ENCODE assay signal across 8 cellular contexts in the genomic region with DNA sequence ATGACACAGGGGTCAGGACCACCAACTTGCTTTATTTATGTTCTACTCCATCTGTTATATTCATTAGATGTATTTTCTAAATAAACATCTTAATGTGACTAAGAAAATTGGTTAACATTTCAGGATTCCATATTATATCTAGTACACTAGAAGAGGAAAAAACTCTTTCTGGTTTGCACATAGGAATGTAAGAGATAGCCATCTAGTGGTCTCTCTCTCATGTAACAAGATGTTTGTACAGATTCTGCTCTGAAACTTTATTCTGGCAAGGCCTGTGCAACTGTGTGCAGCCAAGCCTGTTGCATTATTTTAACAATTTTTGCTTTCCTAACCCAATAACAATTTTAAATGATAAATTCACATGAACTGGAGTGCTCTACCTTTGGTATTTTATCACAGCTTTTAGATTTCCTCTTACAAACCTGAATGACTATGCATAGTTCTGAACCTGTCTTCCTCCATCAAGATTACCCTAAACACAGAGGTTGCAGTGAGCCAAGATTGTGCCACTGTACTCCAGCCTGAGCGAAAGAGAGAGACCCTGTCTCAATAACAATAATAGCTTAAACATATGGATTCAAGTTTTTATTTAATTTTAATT.
DNase-seq lines count a peak whose midpoint lies in the region; ATAC-seq, FAIRE-seq and TF ChIP-seq lines count a peak whose summit lies in the region.

No MANE protein-coding gene starts in this region.

- no TSS peak for BruUV-seq in Panc1 (replicated peaks; lab: Mats Ljungman, UMichigan)

- no CpG with 5 or more reads among the region's 1 CpG for WGBS in neuronal stem cell (ENCODE audit: extremely low coverage in 2 of 2, insufficient read length in 2 of 2, insufficient replicate concordance in 1 of 2), 2 donors

- intact Hi-C loops in Panc1 (cut with micrococcal nuclease; ENCODE audit: unreplicated experiment) = loop anchor here (2.0 to 10.0 kb wide), 3 partner anchors 163 to 289 kb away; no protein-coding TSS in a partner anchor
- intact Hi-C loops in gastrocnemius medialis (cut with DNase I; ENCODE audit: low total_unique reads) = loop anchor here (5.0 kb wide), 1 partner anchor 189 kb away; no protein-coding TSS in a partner anchor

- DNase-seq in DMS114 treated with DMSO at 0.1 percent for 48 hours (lab: John Stamatoyannopoulos, UW; ENCODE audit: unreplicated experiment) (peak; percentile 26), Panc1 (ENCODE audit: low read depth, low spot score) (no peak), fibroblast of the conjunctiva (ENCODE audit: low read depth) (peak; percentile 43), gastrocnemius medialis (no peak), GM12892 (ENCODE audit: insufficient read length) (no peak), neuronal stem cell (ENCODE audit: low spot score) (no peak)

- H2BK5ac ChIP-seq in neuronal stem cell (ENCODE audit: low read length) = no peak overlapping the region

- H3K4ac ChIP-seq in neuronal stem cell (ENCODE audit: low read length) = no peak overlapping the region

- no peak overlapping the region for H2BK15ac ChIP-seq in neuronal stem cell (ENCODE audit: low read length)

- in situ Hi-C loops in Panc1 (cut with HindIII; ENCODE audit: low pct_unique_long_range_greater_than_20kb, low sequenced_read_pairs) (no loop called here), gastrocnemius medialis (cut with MboI; ENCODE audit: low sequenced_read_pairs in 4 of 4) (loop anchor here in 3 of 4 donors (10.0 to 25.0 kb wide), 2 partner anchors 184 to 187 kb away; no protein-coding TSS in a partner anchor)

- CTCF ChIA-PET in Panc1 (lab: Charles Lee) = no interaction called here

- H2AK5ac ChIP-seq in neuronal stem cell (ENCODE audit: low read depth, low read length) = no peak overlapping the region

- H2BK12ac ChIP-seq in neuronal stem cell (ENCODE audit: low read length) = no peak overlapping the region

- H3K36me3 ChIP-seq in Panc1 (ENCODE audit: control insufficient read depth, insufficient read depth, low read length) (no peaks in the 10 kb centered on the region), gastrocnemius medialis (peaks cover 0 to 8% of the 10 kb centered on the region in 2 donors), neuronal stem cell (replicated peaks in 1 of 2; ENCODE audit: control insufficient read depth in 2 of 2, insufficient read depth in 2 of 2, low read length in 2 of 2) (peaks cover 2 to 20% of the 10 kb centered on the region in 2 donors)

- H3K4me3 ChIP-seq in Panc1 (ENCODE audit: low read depth in 2 of 2, low read length in 2 of 2) = no peak overlapping the region
- H3K4me3 ChIP-seq in gastrocnemius medialis = no peak overlapping the region
- H3K4me3 ChIP-seq in neuronal stem cell (ENCODE audit: low read length in 2 of 2) = no peak overlapping the region

- H3K14ac ChIP-seq in neuronal stem cell (ENCODE audit: low read length) = no peak overlapping the region

- H3K79me1 ChIP-seq in neuronal stem cell (ENCODE audit: low read depth, low read length) = no peaks in the 10 kb centered on the region

- H2AFZ ChIP-seq in neuronal stem cell (ENCODE audit: low read length) = no peak overlapping the region

- no peak overlapping the region for H3K9ac ChIP-seq in neuronal stem cell (ENCODE audit: low read depth, low read length, poor library complexity)

- H3K9me3 ChIP-seq in Panc1 (ENCODE audit: control insufficient read depth, insufficient read depth, low read depth, low read length) (no peaks in the 10 kb centered on the region), gastrocnemius medialis (no peaks in the 10 kb centered on the region), neuronal stem cell (replicated peaks in 1 of 2; ENCODE audit: control insufficient read depth in 2 of 2, insufficient read depth in 1 of 2, low read depth in 1 of 2, low read length in 2 of 2) (no peaks in the 10 kb centered on the region)

- no peak overlapping the region for H3K27ac ChIP-seq in Panc1 (ENCODE audit: low read length)
- H3K27ac ChIP-seq in gastrocnemius medialis = peak overlapping the region in 1 of 4 donors; percentile 38
- H3K27ac ChIP-seq in neuronal stem cell (replicated peaks; ENCODE audit: low read length) = no peak overlapping the region

- no peak overlapping the region for H3K4me2 ChIP-seq in neuronal stem cell (ENCODE audit: insufficient read depth, low read length, poor library complexity, severe bottlenecking)

- H3K4me1 ChIP-seq in Panc1 (ENCODE audit: control insufficient read depth, insufficient read depth, low read length) = no peaks in the 10 kb centered on the region
- H3K4me1 ChIP-seq in gastrocnemius medialis = peaks cover 27 to 38% of the 10 kb centered on the region in 2 donors
- peaks cover 0 to 9% of the 10 kb centered on the region in 2 donors for H3K4me1 ChIP-seq in neuronal stem cell (ENCODE audit: control insufficient read depth in 2 of 2, insufficient read depth in 1 of 2, low read depth in 1 of 2, low read length in 2 of 2)

- POLR2A ChIA-PET in Panc1 (lab: Charles Lee) = no interaction called here

- ATAC-seq in GM21619 (IDR thresholded peaks at IDR 0.05; ENCODE audit: unreplicated experiment) (peak; percentile 73), Panc1 (peak; percentile 90), gastrocnemius medialis (peak; percentile 48 to 70), GM21717 (IDR thresholded peaks at IDR 0.05; ENCODE audit: unreplicated experiment) (no peak)

- no peak overlapping the region for H3K23ac ChIP-seq in neuronal stem cell (ENCODE audit: low read depth, low read length, poor library complexity)

- H3K18ac ChIP-seq in neuronal stem cell (ENCODE audit: low read length) = no peak overlapping the region

- H4K91ac ChIP-seq in neuronal stem cell (ENCODE audit: low read depth, low read length, poor library complexity) = no peak overlapping the region

- H3K27me3 ChIP-seq in Panc1 (ENCODE audit: control insufficient read depth, insufficient read depth, low read length) (no peaks in the 10 kb centered on the region), gastrocnemius medialis (no peaks in the 10 kb centered on the region), neuronal stem cell (ENCODE audit: control insufficient read depth in 3 of 3, insufficient read depth in 3 of 3, low read depth in 1 of 3, low read length in 3 of 3) (no peaks in the 10 kb centered on the region)

- TF ChIP-seq CTCF in Panc1 (IDR thresholded peaks at IDR 0.05) = peak; percentile 62; the same call in 1 of the 2 replicates
- TF ChIP-seq CTCF in gastrocnemius medialis (IDR thresholded peaks at IDR 0.05 in 4 of 5, conservative IDR thresholded peaks at IDR 0.05 in 1 of 5) = peak in 3 of 5 experiments; percentile 41 to 54 (median 53)

- TF ChIP-seq POLR2A in gastrocnemius medialis (IDR thresholded peaks at IDR 0.05) (no peak), GM12892 (IDR thresholded peaks at IDR 0.05; ENCODE audit: low read depth, low read length) (no peak)

- no peak overlapping the region for H4K8ac ChIP-seq in neuronal stem cell (ENCODE audit: low read depth, low read length)

- FAIRE-seq in GM12892 (lab: Jason Lieb, UNC) = no peak

- H2BK120ac ChIP-seq in neuronal stem cell (ENCODE audit: low read depth, low read length) = no peak overlapping the region

Comparison
In these comparisons a context has a peak if more than half of its experiments do, and no peak if none do; other contexts are left out.
1. DNase-seq: peak in DMS114 treated with DMSO at 0.1 percent for 48 hours (single experiment) and fibroblast of the conjunctiva (single experiment); none in Panc1 (single experiment), gastrocnemius medialis (0 of 2), GM12892 (single experiment) and neuronal stem cell (single experiment).